29 cellular contexts compared by ENCODE assay signal in genomic region chr10:12892924-12893323, GRCh38.
"Had no signal": no experiment of that assay in that cellular context is flagged by ENCODE, and none has a peak within 500 bp of the region (broad histone marks: within the 10 kb centered on the region; RNA-seq: fewer than 3 reads in every experiment).

No MANE protein-coding gene starts in this region.

- DNase-seq: stimulated activated CD4-positive, alpha-beta T cell treated with anti-CD3 and anti-CD28 coated beads, Interleukin-2, amount 100 ng/mL, for 48 hours; stimulated activated CD4-positive, alpha-beta T cell treated with anti-CD3 and anti-CD28 coated beads, Interleukin-4, amount 100 ng/mL, for 1 hour; stimulated activated CD4-positive, alpha-beta T cell treated with anti-CD3 and anti-CD28 coated beads, Interleukin-4, amount 100 ng/mL, for 24 hours; stimulated activated CD4-positive, alpha-beta T cell treated with anti-CD3 and anti-CD28 coated beads, Interleukin-4, amount 100 ng/mL, for 4 hours; stimulated activated CD8-positive, alpha-beta memory T cell treated with anti-CD3 and anti-CD28 coated beads, Interleukin-4, amount 100 ng/mL, for 48 hours; stimulated activated naive B cell treated with anti-CD40 and anti-IgM and Interleukin-4, amounts not matched to agents 10 μg/mL and 1 μg/mL and 100 μg/mL, for 72 hours; stimulated activated naive CD4-positive, alpha-beta T cell; stimulated activated naive CD4-positive, alpha-beta T cell treated with Interleukin-2 at 50 U/mL for 16 hours; stimulated activated naive CD8-positive, alpha-beta T cell treated with anti-CD3 and anti-CD28 coated beads, Interleukin-15, amount 100 ng/mL, for 72 hours; stimulated activated naive CD8-positive, alpha-beta T cell treated with anti-CD3 and anti-CD28 coated beads, Interleukin-15, Interleukin-2, amounts not matched to agents 100 U/mL and 50 U/mL, for 24 hours; stomach; substantia nigra; testis; thyroid gland; tibial artery; transverse colon; trophoblast cell; upper lobe of left lung; upper lobe of right lung; uterus had no signal

- H3K36me3 Mint-ChIP-seq: stimulated activated effector memory CD8-positive, alpha-beta T cell treated with anti-CD3 and anti-CD28 coated beads, Interleukin-12 subunit alpha, Interleukin-12 subunit beta, amount 100 ng/mL, for 72 hours had no signal

- H3K4me3 ChIP-seq: stomach, suprapubic skin, testis, thoracic aorta, thyroid gland, tibial artery, tibial nerve, transverse colon, upper lobe of left lung, upper lobe of right lung, uterus, vagina had no signal

- H3K4me3 Mint-ChIP-seq: stimulated activated effector memory CD8-positive, alpha-beta T cell treated with anti-CD3 and anti-CD28 coated beads, Interleukin-12 subunit alpha, Interleukin-12 subunit beta, amount 100 ng/mL, for 72 hours; stimulated activated memory B cell treated with anti-CD40 and anti-IgM and Interleukin-4, amounts not matched to agents 10 μg/mL and 1 μg/mL and 100 μg/mL, for 72 hours; stimulated activated naive B cell treated with anti-CD40 and anti-IgM and Interleukin-4, amounts not matched to agents 10 μg/mL and 1 μg/mL and 100 μg/mL, for 72 hours; stimulated activated naive CD8-positive, alpha-beta T cell treated with anti-CD3 and anti-CD28 coated beads, Interleukin-15, amount 100 ng/mL, for 72 hours; stimulated activated naive CD8-positive, alpha-beta T cell treated with anti-CD3 and anti-CD28 coated beads, Interleukin-15, Interleukin-2, amounts not matched to agents 100 ng/mL and 50 ng/mL, for 24 hours; type B pancreatic cell had no signal

- ATAC-seq: stimulated activated effector memory CD8-positive, alpha-beta T cell treated with anti-CD3 and anti-CD28 coated beads, Interleukin-12 subunit alpha, Interleukin-12 subunit beta, amount 100 ng/mL, for 72 hours; stimulated activated memory B cell treated with anti-CD40 and anti-IgM and Interleukin-4, amounts not matched to agents 10 μg/mL and 1 μg/mL and 100 μg/mL, for 72 hours; stimulated activated naive B cell treated with anti-CD40 and anti-IgM and Interleukin-4, amounts not matched to agents 10 μg/mL and 1 μg/mL and 100 μg/mL, for 72 hours; stimulated activated naive CD8-positive, alpha-beta T cell treated with anti-CD3 and anti-CD28 coated beads, Interleukin-15, amount 100 ng/mL, for 72 hours; stimulated activated naive CD8-positive, alpha-beta T cell treated with anti-CD3 and anti-CD28 coated beads, Interleukin-15, Interleukin-2, amounts not matched to agents 100 U/mL and 50 U/mL, for 24 hours; upper lobe of right lung had no signal

- H3K9me3 ChIP-seq: suprapubic skin, testis, thyroid gland, transverse colon, uterus had no signal

- H3K27me3 ChIP-seq: stomach, suprapubic skin, testis, thyroid gland, tibial artery, tibial nerve, transverse colon, upper lobe of left lung, upper lobe of right lung, uterus, vagina had no signal

- FAIRE-seq: urothelium cell line had no signal

- H3K27ac Mint-ChIP-seq: stimulated activated effector memory CD8-positive, alpha-beta T cell treated with anti-CD3 and anti-CD28 coated beads, Interleukin-12 subunit alpha, Interleukin-12 subunit beta, amount 100 ng/mL, for 72 hours; stimulated activated memory B cell treated with anti-CD40 and anti-IgM and Interleukin-4, amounts not matched to agents 10 μg/mL and 1 μg/mL and 100 μg/mL, for 72 hours; stimulated activated naive B cell treated with anti-CD40 and anti-IgM and Interleukin-4, amounts not matched to agents 10 μg/mL and 1 μg/mL and 100 μg/mL, for 72 hours; stimulated activated naive CD8-positive, alpha-beta T cell treated with anti-CD3 and anti-CD28 coated beads, Interleukin-15, amount 100 ng/mL, for 72 hours; stimulated activated naive CD8-positive, alpha-beta T cell treated with anti-CD3 and anti-CD28 coated beads, Interleukin-15, Interleukin-2, amounts not matched to agents 100 ng/mL and 50 ng/mL, for 24 hours; type B pancreatic cell had no signal

- H3K4me1 Mint-ChIP-seq: stimulated activated effector memory CD8-positive, alpha-beta T cell treated with anti-CD3 and anti-CD28 coated beads, Interleukin-12 subunit alpha, Interleukin-12 subunit beta, amount 100 ng/mL, for 72 hours; stimulated activated memory B cell treated with anti-CD40 and anti-IgM and Interleukin-4, amounts not matched to agents 10 μg/mL and 1 μg/mL and 100 μg/mL, for 72 hours; stimulated activated naive B cell treated with anti-CD40 and anti-IgM and Interleukin-4, amounts not matched to agents 10 μg/mL and 1 μg/mL and 100 μg/mL, for 72 hours; stimulated activated naive CD8-positive, alpha-beta T cell treated with anti-CD3 and anti-CD28 coated beads, Interleukin-15, amount 100 ng/mL, for 72 hours had no signal

- H3K27ac ChIP-seq: stomach, suprapubic skin, testis, thoracic aorta, thyroid gland, tibial nerve, transverse colon, upper lobe of left lung, upper lobe of right lung, uterus, vagina had no signal

- H3K36me3 ChIP-seq: stomach, thoracic aorta, thyroid gland, transverse colon, upper lobe of left lung, upper lobe of right lung, uterus, vagina had no signal

- H3K4me1 ChIP-seq: stomach, suprapubic skin, testis, thyroid gland, transverse colon, upper lobe of left lung, upper lobe of right lung, uterus had no signal
